18 cellular contexts compared by ENCODE assay signal in genomic region chr13:103694033-103694432, GRCh38.
DNase-seq lines count a peak whose midpoint lies in the region; ATAC-seq and TF ChIP-seq lines count a peak whose summit lies in the region.
"Had no signal": no experiment of that assay in that cellular context is flagged by ENCODE, and none has a peak within 500 bp of the region (broad histone marks: within the 10 kb centered on the region; RNA-seq: fewer than 3 reads in every experiment).

No MANE protein-coding gene starts in this region.

- H4K5ac ChIP-seq in mesendoderm (ENCODE audit: low read length), result no peak overlapping the region

- TF ChIP-seq CTCF in choroid plexus epithelial cell (conservative IDR thresholded peaks at IDR 0.05; ENCODE audit: low read depth, low read length), result no peak
- TF ChIP-seq CTCF in WERI-Rb-1 (IDR thresholded peaks at IDR 0.05; ENCODE audit: low read depth, low read length), result no peak

- H3K79me2 ChIP-seq in mesendoderm (ENCODE audit: control insufficient read depth, insufficient read depth, low read length), result no peaks in the 10 kb centered on the region

- no peaks in the 10 kb centered on the region for H3K27me3 Mint-ChIP-seq in activated T-cell treated with anti-CD3 and anti-CD28 coated beads, Interleukin-2, amount 50 U/mL, for 4 hours (ENCODE audit: low read depth)

- H3K4me3 ChIP-seq in choroid plexus epithelial cell (ENCODE audit: low read depth, low read length) (no peak overlapping the region), mesendoderm (ENCODE audit: low read length) (no peak overlapping the region), WERI-Rb-1 (ENCODE audit: low read depth, low read length) (no peak overlapping the region)
- H3K4me3 ChIP-seq: PC-9 had no signal

- no peak overlapping the region for H3K23ac ChIP-seq in mesendoderm (ENCODE audit: low read length)

- H4K8ac ChIP-seq in mesendoderm (ENCODE audit: low read depth, low read length), result no peak overlapping the region

- no peak overlapping the region for H3K4me3 Mint-ChIP-seq in activated T-cell treated with anti-CD3 and anti-CD28 coated beads, Interleukin-2, amount 50 U/mL, for 4 hours

- H3K9ac ChIP-seq in mesendoderm (ENCODE audit: low read length), result no peak overlapping the region

- H3K27me3 ChIP-seq in mesendoderm (ENCODE audit: insufficient read depth, low read length, poor library complexity) (no peaks in the 10 kb centered on the region), WERI-Rb-1 (ENCODE audit: insufficient read depth, low read depth, severe bottlenecking) (no peaks in the 10 kb centered on the region)

- no peak overlapping the region for H3K56ac ChIP-seq in mesendoderm (ENCODE audit: low read length)

- H3K36me3 Mint-ChIP-seq in activated T-cell treated with anti-CD3 and anti-CD28 coated beads, Interleukin-2, amount 50 U/mL, for 4 hours (ENCODE audit: insufficient read depth), result no peaks in the 10 kb centered on the region

- no peak overlapping the region for H2AK5ac ChIP-seq in mesendoderm (ENCODE audit: low read length)

- no peaks in the 10 kb centered on the region for H3K4me1 Mint-ChIP-seq in activated T-cell treated with anti-CD3 and anti-CD28 coated beads, Interleukin-2, amount 50 U/mL, for 4 hours (ENCODE audit: low read depth)

- H3K9me3 Mint-ChIP-seq in activated T-cell treated with anti-CD3 and anti-CD28 coated beads, Interleukin-2, amount 50 U/mL, for 4 hours, result peaks cover 4% of the 10 kb centered on the region

- no peaks in the 10 kb centered on the region for H3K9me3 ChIP-seq in WERI-Rb-1 (ENCODE audit: severe bottlenecking)

- H3K36me3 ChIP-seq in mesendoderm (ENCODE audit: control insufficient read depth, insufficient read depth, low read length) (no peaks in the 10 kb centered on the region), WERI-Rb-1 (no peaks in the 10 kb centered on the region)

- H2BK15ac ChIP-seq in mesendoderm (replicated peaks; ENCODE audit: low read depth), result no peak overlapping the region

- H3K18ac ChIP-seq in mesendoderm (ENCODE audit: low read length), result no peak overlapping the region

- no peak overlapping the region for H3K4me2 ChIP-seq in mesendoderm (ENCODE audit: low read length)
- H3K4me2 ChIP-seq: PC-9 had no signal

- H3K4ac ChIP-seq in mesendoderm (ENCODE audit: low read depth, low read length), result no peak overlapping the region

- no peaks in the 10 kb centered on the region for H3K4me1 ChIP-seq in mesendoderm (ENCODE audit: control insufficient read depth, low read depth, low read length)

- ATAC-seq in activated T-cell treated with anti-CD3 and anti-CD28 coated beads, Interleukin-2, amount 50 U/mL, for 4 hours, result no peak
- ATAC-seq: SK-N-SH treated with all-trans-retinoic acid at 6 μM for 48 hours had no signal

- no peak overlapping the region for H2BK120ac ChIP-seq in mesendoderm (ENCODE audit: low read depth, low read length)

- no peaks in the 10 kb centered on the region for H3K79me1 ChIP-seq in mesendoderm (ENCODE audit: low read length)

- no peak overlapping the region for H2BK5ac ChIP-seq in mesendoderm (ENCODE audit: low read length)

- WGBS in mesendoderm (ENCODE audit: extremely low coverage, insufficient coverage, low lambda C conversion rate), result no CpG with 5 or more reads among the region's 5 CpGs

- H3K27ac ChIP-seq in mesendoderm (ENCODE audit: low read depth, low read length) (no peak overlapping the region), WERI-Rb-1 (no peak overlapping the region)
- H3K27ac ChIP-seq: 22Rv1, PC-9 had no signal

- DNase-seq in DMS79 treated with DMSO at 0.1 percent for 48 hours (lab: John Stamatoyannopoulos, UW) (peak; percentile 45), DMS79 (lab: John Stamatoyannopoulos, UW) (no peak), NCI-H2171 (lab: John Stamatoyannopoulos, UW) (peak; percentile 20), choroid plexus epithelial cell (ENCODE audit: low read depth) (peak; percentile 26), mesendoderm (peak; percentile 22), WERI-Rb-1 (no peak), hypothalamus (lab: John Stamatoyannopoulos, UW) (no peak)
- no peak for DNase-seq in activated T-cell treated with anti-CD3 and anti-CD28 coated beads, Interleukin-2, amount 50 U/mL, for 4 hours
- DNase-seq: C1 segment of cervical spinal cord; DMS 273 treated with DMSO at 0.1 percent for 48 hours; HCEC 1CT; IMR-90; NCI-H1694 treated with DMSO at 0.1 percent for 48 hours; NCI-H69; NK-92 treated with Interleukin-12 subunit alpha and Interleukin-12 subunit beta, amount 100 ng/mL, for 24 hours; PC-9 had no signal

Comparison
In these comparisons a context has a peak if more than half of its experiments do, and no peak if none do; other contexts are left out.
1. DNase-seq: peak in DMS79 treated with DMSO at 0.1 percent for 48 hours (single experiment), NCI-H2171 (single experiment), choroid plexus epithelial cell (single experiment) and mesendoderm (single experiment); none in DMS79 (single experiment), activated T-cell treated with anti-CD3 and anti-CD28 coated beads, Interleukin-2, amount 50 U/mL, for 4 hours (single experiment), WERI-Rb-1 (single experiment) and hypothalamus (0 of 51).